Comparison of ENCODE assay signal across 2 cellular contexts in genomic region chr2:37281916-37282315, GRCh38.
TF ChIP-seq lines count a peak whose summit lies in the region.

No MANE protein-coding gene starts in this region.

TF ChIP-seq in GM23338, 12 proteins besides CTCF, POLR2A, EP300 and RAD21 (continued from another document):
- TF ChIP-seq CREB1 (CRISPR knock-in tag; IDR thresholded peaks at IDR 0.05; ENCODE audit: low read depth) (no peak), POLR2AphosphoS5 (IDR thresholded peaks at IDR 0.05; ENCODE audit: low read depth) (no peak), JUNB (IDR thresholded peaks at IDR 0.05; ENCODE audit: unreplicated experiment) (no peak), ZNF462 (CRISPR knock-in tag; IDR thresholded peaks at IDR 0.05) (no peak), REST (IDR thresholded peaks at IDR 0.05; ENCODE audit: unreplicated experiment) (no peak), EZH2phosphoT487 (IDR thresholded peaks at IDR 0.05; ENCODE audit: unreplicated experiment) (no peak), ZNF114 (CRISPR knock-in tag; IDR thresholded peaks at IDR 0.05) (no peak), EZH2 (IDR thresholded peaks at IDR 0.05; ENCODE audit: low read depth, unreplicated experiment) (no peak), STAT1 (IDR thresholded peaks at IDR 0.05; ENCODE audit: unreplicated experiment) (no peak), NANOG (IDR thresholded peaks at IDR 0.05; ENCODE audit: borderline replicate concordance) (no peak)

TF ChIP-seq in WTC11, 78 proteins besides CTCF, POLR2A, EP300 and RAD21 (continued from another document):
- TF ChIP-seq PRDM15 (CRISPR knock-in tag; IDR thresholded peaks at IDR 0.05) (no peak), MYBL2 (CRISPR knock-in tag; IDR thresholded peaks at IDR 0.05) (no peak), MAX (CRISPR knock-in tag; IDR thresholded peaks at IDR 0.05) (no peak), E2F4 (CRISPR knock-in tag; IDR thresholded peaks at IDR 0.05; ENCODE audit: borderline replicate concordance, low read depth) (no peak), FOXJ3 (CRISPR knock-in tag; IDR thresholded peaks at IDR 0.05; ENCODE audit: borderline replicate concordance) (no peak), ELF4 (CRISPR knock-in tag; IDR thresholded peaks at IDR 0.05; ENCODE audit: low read depth) (no peak), KAT7 (CRISPR knock-in tag; IDR thresholded peaks at IDR 0.05; ENCODE audit: borderline replicate concordance) (no peak), SMAD3 (CRISPR knock-in tag; IDR thresholded peaks at IDR 0.05; ENCODE audit: borderline replicate concordance) (no peak), E2F1 (CRISPR knock-in tag; IDR thresholded peaks at IDR 0.05) (no peak), JAZF1 (CRISPR knock-in tag; IDR thresholded peaks at IDR 0.05) (no peak), NR3C1 (CRISPR knock-in tag; conservative IDR thresholded peaks at IDR 0.05; ENCODE audit: low read depth) (no peak), ATF6 (CRISPR knock-in tag; IDR thresholded peaks at IDR 0.05) (no peak), MXD4 (CRISPR knock-in tag; IDR thresholded peaks at IDR 0.05; ENCODE audit: borderline replicate concordance) (no peak), GRHL2 (CRISPR knock-in tag; IDR thresholded peaks at IDR 0.05; ENCODE audit: insufficient replicate concordance, severe bottlenecking) (no peak)
